1 cellular context compared by ENCODE assay signal in genomic region chr4:109027016-109027500, GRCh38.
TF ChIP-seq lines count a peak whose summit lies in the region.

No MANE protein-coding gene starts in this region.

TF ChIP-seq in K562, 482 proteins besides CTCF, POLR2A, EP300 and RAD21 (continued from another document and continues in another):
- TF ChIP-seq TSHZ1 (CRISPR knock-in tag; IDR thresholded peaks at IDR 0.05), result no peak
- TF ChIP-seq THRB (CRISPR knock-in tag; conservative IDR thresholded peaks at IDR 0.05), result no peak
- TF ChIP-seq CHAMP1 (IDR thresholded peaks at IDR 0.05), result peak; percentile 83
- peak; percentile 96 for TF ChIP-seq DPF2 (IDR thresholded peaks at IDR 0.05)
- no peak for TF ChIP-seq CHCHD3 (CRISPR knock-in tag; IDR thresholded peaks at IDR 0.05)
- 0 out of 2 replicates have a peak, but pooled peaks have one; percentile 8 for TF ChIP-seq SMC3 (conservative IDR thresholded peaks at IDR 0.05; ENCODE audit: insufficient read depth, low read depth, low read length)
- TF ChIP-seq PKNOX1 (IDR thresholded peaks at IDR 0.05), result peak; percentile 9; the same call in 1 of the 2 replicates
- peak in 1 of 2 experiments; percentile 49; a peak in 1 of 4 replicates for TF ChIP-seq MNT (conservative IDR thresholded peaks at IDR 0.05)
- TF ChIP-seq CHD7 (IDR thresholded peaks at IDR 0.05; ENCODE audit: low read depth, low read length), result peak; percentile 89
- TF ChIP-seq PML (IDR thresholded peaks at IDR 0.05; ENCODE audit: low read length), result peak; percentile 84
- TF ChIP-seq ZNF324 (CRISPR knock-in tag; IDR thresholded peaks at IDR 0.05), result no peak
- TF ChIP-seq ZSCAN32 (CRISPR knock-in tag; IDR thresholded peaks at IDR 0.05), result no peak
- peak; percentile 37 to 78; a peak in 2 of 4 replicates for TF ChIP-seq TRIM24 (IDR thresholded peaks at IDR 0.05)
- TF ChIP-seq PHB2 (IDR thresholded peaks at IDR 0.05; ENCODE audit: low read depth), result no peak
- TF ChIP-seq TCF3 (CRISPR knock-in tag; IDR thresholded peaks at IDR 0.05), result peak; percentile 83
- peak; percentile 30 to 49; a peak in 3 of 4 replicates for TF ChIP-seq KDM1A (IDR thresholded peaks at IDR 0.05)
- no peak for TF ChIP-seq CEBPZ (IDR thresholded peaks at IDR 0.05; ENCODE audit: borderline replicate concordance, low read depth, low read length)
- 0 out of 4 replicates have a peak, but pooled peaks of 1 of the 2 experiments have one; percentile 34 for TF ChIP-seq SIN3A (IDR thresholded peaks at IDR 0.05; ENCODE audit: borderline replicate concordance in 2 of 2, control insufficient read depth in 1 of 2, low read depth in 2 of 2, low read length in 2 of 2)
- peak; percentile 58; the same call in 1 of the 2 replicates for TF ChIP-seq CC2D1A (IDR thresholded peaks at IDR 0.05)
- peak; percentile 95 for TF ChIP-seq TEAD4 (IDR thresholded peaks at IDR 0.05; ENCODE audit: low read length)
- TF ChIP-seq TEAD4 (CRISPR knock-in tag; IDR thresholded peaks at IDR 0.05; ENCODE audit: borderline replicate concordance), result no peak
- TF ChIP-seq IFI16 (CRISPR knock-in tag; IDR thresholded peaks at IDR 0.05), result no peak
- peak in 1 of 2 experiments; percentile 70; a peak in 2 of 4 replicates for TF ChIP-seq TBL1XR1 (IDR thresholded peaks at IDR 0.05; ENCODE audit: low read length in 2 of 2)
